Comparison of ENCODE assay signal across 11 cellular contexts in genomic region chr7:154726368-154726767, GRCh38.
"Had no signal": no experiment of that assay in that cellular context is flagged by ENCODE, and none has a peak within 500 bp of the region (broad histone marks: within the 10 kb centered on the region; RNA-seq: fewer than 3 reads in every experiment).

No MANE protein-coding gene starts in this region.

- H3K36me3 ChIP-seq: HAP-1 had no signal

- H2AFZ ChIP-seq: GM23248, GM23338 had no signal

- FAIRE-seq: H1, H54 had no signal

- H3K27ac ChIP-seq: GM23248 had no signal

- H3K9me3 ChIP-seq: HAP-1 had no signal

- DNase-seq: GM23248, GOT3, H7, H9, HCEC 1CT, HFFc6 had no signal

- H3K4me2 ChIP-seq: GM23338 had no signal

- H3K4me1 ChIP-seq: HAP-1 had no signal

- ATAC-seq: GM23338, HCT116 had no signal

- H3K4me3 ChIP-seq: GM23248, GM23338, HAP-1 had no signal

- H3K9ac ChIP-seq: GM23248 had no signal
